30 cellular contexts compared by ENCODE assay signal in genomic region chr5:57776035-57776434, GRCh38.
DNase-seq lines count a peak whose midpoint lies in the region; ATAC-seq, FAIRE-seq and TF ChIP-seq lines count a peak whose summit lies in the region.
"Had no signal": no experiment of that assay in that cellular context is flagged by ENCODE, and none has a peak within 500 bp of the region (broad histone marks: within the 10 kb centered on the region; RNA-seq: fewer than 3 reads in every experiment).

No MANE protein-coding gene starts in this region.

- POLR2A ChIA-PET in HEK293T (lab: Yijun Ruan, JAX) = no interaction called here

- TF ChIP-seq CTCF in D721Med (IDR thresholded peaks at IDR 0.05; ENCODE audit: insufficient read depth, missing control alignments) = no peak
- TF ChIP-seq CTCF in brain (conservative IDR thresholded peaks at IDR 0.05) = no peak

- no peaks in the 10 kb centered on the region for H3K36me3 Mint-ChIP-seq in brain
- H3K36me3 Mint-ChIP-seq: natural killer cell treated with Interleukin-12 subunit alpha and Interleukin-12 subunit beta and Interleukin-15 and Interleukin-18, amount 100 ng/mL, for 72 hours had no signal

- H3K27me3 Mint-ChIP-seq in brain = no peaks in the 10 kb centered on the region
- H3K27me3 Mint-ChIP-seq: activated B cell treated with CpG ODN at 0.5 μM for 24 hours had no signal

- no peaks in the 10 kb centered on the region for H3K9me3 Mint-ChIP-seq in brain
- H3K9me3 Mint-ChIP-seq: activated B cell treated with CpG ODN at 0.5 μM for 24 hours; activated naive CD4-positive, alpha-beta T cell treated with anti-CD3 and anti-CD28 coated beads for 36 hours; IgD-negative memory B cell; natural killer cell treated with Interleukin-12 subunit alpha and Interleukin-12 subunit beta and Interleukin-15 and Interleukin-18, amount 100 ng/mL, for 72 hours had no signal

- DNase-seq in D721Med (ENCODE audit: insufficient read length, low spot score) (no peak), LoVo (ENCODE audit: low spot score) (peak; percentile 26), myocyte (ENCODE audit: low read depth) (peak; percentile 39), RKO (ENCODE audit: low spot score) (no peak), HEK293T (ENCODE audit: extremely low spot score) (no peak)
- DNase-seq: activated B cell treated with CpG ODN at 0.5 μM for 24 hours; activated naive CD4-positive, alpha-beta T cell treated with anti-CD3 and anti-CD28 coated beads for 36 hours; adrenal gland; brain microvascular endothelial cell; dorsolateral prefrontal cortex; GM23248; hippocampal formation; left ventricle myocardium inferior; midbrain; NCI-H1105 treated with DMSO at 0.1 percent for 48 hours; NCI-H1930; NCI-H748 treated with DMSO at 0.1 percent for 48 hours; ovary; SHP77; small intestine; stimulated activated CD4-positive, alpha-beta T cell treated with anti-CD3 and anti-CD28 coated beads, Interleukin-2, amount 100 ng/mL, for 24 hours; SW 1271; T-helper 9 cell; transverse colon had no signal

- no peak overlapping the region for H3K4me3 Mint-ChIP-seq in brain
- H3K4me3 Mint-ChIP-seq: activated B cell treated with CpG ODN at 0.5 μM for 24 hours; activated naive CD4-positive, alpha-beta T cell treated with anti-CD3 and anti-CD28 coated beads for 36 hours; IgD-negative memory B cell; natural killer cell treated with Interleukin-12 subunit alpha and Interleukin-12 subunit beta and Interleukin-15 and Interleukin-18, amount 100 ng/mL, for 72 hours had no signal

- H3K27ac Mint-ChIP-seq in brain = peak overlapping the region in 3 of 5 experiments; percentile 49 to 61 (median 51)
- H3K27ac Mint-ChIP-seq: activated B cell treated with CpG ODN at 0.5 μM for 24 hours; activated naive CD4-positive, alpha-beta T cell treated with anti-CD3 and anti-CD28 coated beads for 36 hours; IgD-negative memory B cell; natural killer cell treated with Interleukin-12 subunit alpha and Interleukin-12 subunit beta and Interleukin-15 and Interleukin-18, amount 100 ng/mL, for 72 hours had no signal

- ATAC-seq in GM21515 (IDR thresholded peaks at IDR 0.05; ENCODE audit: unreplicated experiment) (no peak), GM18907 (IDR thresholded peaks at IDR 0.05; ENCODE audit: unreplicated experiment) (no peak)
- ATAC-seq: gastroesophageal sphincter; natural killer cell treated with Interleukin-12 subunit alpha and Interleukin-12 subunit beta and Interleukin-15 and Interleukin-18, amount 100 ng/mL, for 72 hours had no signal

- CTCF ChIA-PET in HEK293T (lab: Yijun Ruan, JAX) = interaction anchor here (0.9 to 4.1 kb wide), 2 partner anchors 277 to 684 kb away, joined by 4 to 40 read pairs; partner anchors contain the start of gene PLK2

- FAIRE-seq in D721Med (lab: Jason Lieb, UNC) = peak; percentile 95
- FAIRE-seq: small intestine had no signal

- H3K4me1 Mint-ChIP-seq in brain = peaks cover 49% of the 10 kb centered on the region
- H3K4me1 Mint-ChIP-seq: activated B cell treated with CpG ODN at 0.5 μM for 24 hours, IgD-negative memory B cell had no signal

TF ChIP-seq in HEK293T, 16 proteins besides CTCF, POLR2A, EP300 and RAD21:
- TF ChIP-seq FOXK2 (IDR thresholded peaks at IDR 0.05) (no peak), BHLHE40 (IDR thresholded peaks at IDR 0.05; ENCODE audit: borderline replicate concordance) (no peak), CTBP1 (IDR thresholded peaks at IDR 0.05; ENCODE audit: borderline replicate concordance) (no peak), FOXA1 (IDR thresholded peaks at IDR 0.05) (no peak), ZNF384 (IDR thresholded peaks at IDR 0.05) (no peak), NFRKB (IDR thresholded peaks at IDR 0.05) (no peak), TARDBP (IDR thresholded peaks at IDR 0.05) (no peak), HDGF (IDR thresholded peaks at IDR 0.05; ENCODE audit: borderline replicate concordance) (no peak)
- TF ChIP-seq, protein P1, sequence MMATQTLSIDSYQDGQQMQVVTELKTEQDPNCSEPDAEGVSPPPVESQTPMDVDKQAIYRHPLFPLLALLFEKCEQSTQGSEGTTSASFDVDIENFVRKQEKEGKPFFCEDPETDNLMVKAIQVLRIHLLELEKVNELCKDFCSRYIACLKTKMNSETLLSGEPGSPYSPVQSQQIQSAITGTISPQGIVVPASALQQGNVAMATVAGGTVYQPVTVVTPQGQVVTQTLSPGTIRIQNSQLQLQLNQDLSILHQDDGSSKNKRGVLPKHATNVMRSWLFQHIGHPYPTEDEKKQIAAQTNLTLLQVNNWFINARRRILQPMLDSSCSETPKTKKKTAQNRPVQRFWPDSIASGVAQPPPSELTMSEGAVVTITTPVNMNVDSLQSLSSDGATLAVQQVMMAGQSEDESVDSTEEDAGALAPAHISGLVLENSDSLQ (IDR thresholded peaks at IDR 0.05) = no peak
TF ChIP-seq in HEK293T: peak in this region for 0.

Comparison
In these comparisons a context has a peak if more than half of its experiments do, and no peak if none do; other contexts are left out.
1. DNase-seq: peak in LoVo (single experiment) and myocyte (single experiment); none in D721Med (single experiment), RKO (single experiment) and HEK293T (single experiment).